In genomic region chr1:116375884-116376733, GRCh38 we compare ENCODE assay signal across 1 cellular context.
TF ChIP-seq lines count a peak whose summit lies in the region.

No MANE protein-coding gene starts in this region.

TF ChIP-seq in HEK293, 187 proteins besides CTCF, POLR2A, EP300 and RAD21 (continued from another document):
- no peak for TF ChIP-seq ZNF16 (tag by site-specific recombination; IDR thresholded peaks at IDR 0.05; ENCODE audit: low read depth)
- TF ChIP-seq SCRT2 (tag by site-specific recombination; IDR thresholded peaks at IDR 0.05): no peak
- peak; percentile 72 for TF ChIP-seq KLF1 (tag by site-specific recombination; IDR thresholded peaks at IDR 0.05)
- TF ChIP-seq ZNF555 (tag by site-specific recombination; conservative IDR thresholded peaks at IDR 0.05): no peak
- no peak for TF ChIP-seq YY2 (tag by site-specific recombination; IDR thresholded peaks at IDR 0.05)
- no peak for TF ChIP-seq ZNF623 (tag by site-specific recombination; IDR thresholded peaks at IDR 0.05)
- no peak for TF ChIP-seq ZNF830 (tag by site-specific recombination; IDR thresholded peaks at IDR 0.05; ENCODE audit: low read depth)
- no peak for TF ChIP-seq ZNF354C (tag by site-specific recombination; IDR thresholded peaks at IDR 0.05; ENCODE audit: borderline replicate concordance, low read depth)
- TF ChIP-seq KLF7 (tag by site-specific recombination; IDR thresholded peaks at IDR 0.05; ENCODE audit: borderline replicate concordance): no peak
- TF ChIP-seq KLF8 (tag by site-specific recombination; IDR thresholded peaks at IDR 0.05): peak; percentile 28; the same call in 1 of the 2 replicates
- TF ChIP-seq ZNF792 (tag by site-specific recombination; IDR thresholded peaks at IDR 0.05): no peak
- peak; percentile 76 for TF ChIP-seq PRDM10 (tag by site-specific recombination; IDR thresholded peaks at IDR 0.05)
- TF ChIP-seq TCF7L2 (IDR thresholded peaks at IDR 0.05; ENCODE audit: borderline replicate concordance, low read depth, low read length): no peak
- no peak for TF ChIP-seq HOXD13 (CRISPR knock-in tag; IDR thresholded peaks at IDR 0.05; ENCODE audit: borderline replicate concordance)
- no peak for TF ChIP-seq ZBTB10 (tag by site-specific recombination; IDR thresholded peaks at IDR 0.05)
- no peak for TF ChIP-seq ZNF677 (tag by site-specific recombination; IDR thresholded peaks at IDR 0.05)
- no peak for TF ChIP-seq ZNF837 (tag by site-specific recombination; IDR thresholded peaks at IDR 0.05)
- TF ChIP-seq FEZF1 (tag by site-specific recombination; IDR thresholded peaks at IDR 0.05): no peak
- TF ChIP-seq ZNF433 (tag by site-specific recombination; IDR thresholded peaks at IDR 0.05; ENCODE audit: low read depth): no peak
- TF ChIP-seq ZNF449 (tag by site-specific recombination; IDR thresholded peaks at IDR 0.05): no peak
- TF ChIP-seq ZNF560 (tag by site-specific recombination; IDR thresholded peaks at IDR 0.05; ENCODE audit: borderline replicate concordance): no peak
- no peak for TF ChIP-seq ZNF223 (tag by site-specific recombination; IDR thresholded peaks at IDR 0.05)
- no peak for TF ChIP-seq REST (tag by site-specific recombination; IDR thresholded peaks at IDR 0.05)
- no peak for TF ChIP-seq ZNF488 (tag by site-specific recombination; IDR thresholded peaks at IDR 0.05)
- no peak for TF ChIP-seq ZNF37A (tag by site-specific recombination; IDR thresholded peaks at IDR 0.05)
